In genomic region chr16:52114414-52114813, GRCh38 we compare ENCODE assay signal across 17 cellular contexts.
A peak's percentile ranks its signal among the peaks of the same experiment; 100 is the strongest.
DNase-seq lines count a peak whose midpoint lies in the region; ATAC-seq and TF ChIP-seq lines count a peak whose summit lies in the region.
"Had no signal": no experiment of that assay in that cellular context is flagged by ENCODE, and none has a peak within 500 bp of the region (broad histone marks: within the 10 kb centered on the region; RNA-seq: fewer than 3 reads in every experiment).

No MANE protein-coding gene starts in this region.

- H3K27me3 Mint-ChIP-seq in activated CD8-positive, alpha-beta memory T cell treated with anti-CD3 and anti-CD28 coated beads, Interleukin-2, amount 10 ng/mL, durations not matched to agents 7 days and 5 days: no peaks in the 10 kb centered on the region
- H3K27me3 Mint-ChIP-seq: IgD-negative memory B cell had no signal

- DNase-seq in A673 (ENCODE audit: low spot score) (peak; percentile 41), LHCN-M2 (ENCODE audit: low read depth) (peak; percentile 15), brain microvascular endothelial cell (peak; percentile 11), lung (ENCODE audit: low spot score) (no peak)
- DNase-seq in activated CD8-positive, alpha-beta memory T cell treated with anti-CD3 and anti-CD28 coated beads, Interleukin-2, amount 10 ng/mL, durations not matched to agents 7 days and 5 days: no peak
- DNase-seq in activated CD4-positive, CD25-positive, alpha-beta regulatory T cell (lab: John Stamatoyannopoulos, UW): no peak
- DNase-seq: activated CD8-positive, alpha-beta memory T cell treated with anti-CD3 and anti-CD28 coated beads for 24 hours; amygdala; colonic mucosa; GF-D8; HCEC 1CT; immature natural killer cell; NCI-H526 treated with DMSO at 0.1 percent for 48 hours had no signal

- POLR2A ChIA-PET in A673 (lab: Charles Lee; ENCODE audit: low non-redundant PET): no interaction called here

- H3K4me1 ChIP-seq in A673 (ENCODE audit: insufficient read depth, low read length, poor library complexity, severe bottlenecking): no peaks in the 10 kb centered on the region
- no peaks in the 10 kb centered on the region for H3K4me1 ChIP-seq in lung (ENCODE audit: control insufficient read depth in 2 of 2, insufficient read depth in 2 of 2, low read length in 2 of 2)
- H3K4me1 ChIP-seq: colonic mucosa had no signal

- no peaks in the 10 kb centered on the region for H3K36me3 Mint-ChIP-seq in activated CD8-positive, alpha-beta memory T cell treated with anti-CD3 and anti-CD28 coated beads, Interleukin-2, amount 10 ng/mL, durations not matched to agents 7 days and 5 days
- H3K36me3 Mint-ChIP-seq: IgD-negative memory B cell, immature natural killer cell had no signal

- CTCF ChIA-PET in A673 (lab: Charles Lee): interaction anchor here (0.7 kb wide), 1 partner anchor 699 kb away, joined by 3 read pairs; no protein-coding TSS in a partner anchor
- CTCF ChIA-PET in activated CD8-positive, alpha-beta memory T cell treated with anti-CD3 and anti-CD28 coated beads, Interleukin-2, amount 10 ng/mL, durations not matched to agents 7 days and 5 days (lab: Charles Lee): no interaction called here

- no TSS peak for BruUV-seq in A673 (replicated peaks; lab: Mats Ljungman, UMichigan)

- H3K4me3 Mint-ChIP-seq in activated CD8-positive, alpha-beta memory T cell treated with anti-CD3 and anti-CD28 coated beads, Interleukin-2, amount 10 ng/mL, durations not matched to agents 7 days and 5 days: no peak overlapping the region
- H3K4me3 Mint-ChIP-seq: IgD-negative memory B cell, immature natural killer cell had no signal

- peaks cover 9% of the 10 kb centered on the region for H3K9me3 Mint-ChIP-seq in activated CD8-positive, alpha-beta memory T cell treated with anti-CD3 and anti-CD28 coated beads, Interleukin-2, amount 10 ng/mL, durations not matched to agents 7 days and 5 days (ENCODE audit: low read depth)

- H3K27me3 ChIP-seq in A673 (replicated peaks; ENCODE audit: insufficient read depth, low read depth, low read length, poor library complexity): no peaks in the 10 kb centered on the region
- H3K27me3 ChIP-seq in brain microvascular endothelial cell (replicated peaks): no peaks in the 10 kb centered on the region
- no peaks in the 10 kb centered on the region for H3K27me3 ChIP-seq in lung (ENCODE audit: control insufficient read depth, insufficient read depth)
- H3K27me3 ChIP-seq: colonic mucosa had no signal

- no peaks in the 10 kb centered on the region for H3K4me1 Mint-ChIP-seq in activated CD8-positive, alpha-beta memory T cell treated with anti-CD3 and anti-CD28 coated beads, Interleukin-2, amount 10 ng/mL, durations not matched to agents 7 days and 5 days
- H3K4me1 Mint-ChIP-seq: IgD-negative memory B cell, immature natural killer cell had no signal

- intact Hi-C loops in A673 (cut with micrococcal nuclease; ENCODE audit: unreplicated experiment): no loop called here

- no peak overlapping the region for H3K27ac Mint-ChIP-seq in activated CD8-positive, alpha-beta memory T cell treated with anti-CD3 and anti-CD28 coated beads, Interleukin-2, amount 10 ng/mL, durations not matched to agents 7 days and 5 days
- H3K27ac Mint-ChIP-seq: activated T-helper 2 cell treated with anti-CD3 and anti-CD28 coated beads, Interferon-gamma antibody, Interleukin-2, Interleukin-4, amounts not matched to agents 10 μg/mL and 5 μg/mL and 100 μg/mL, durations not matched to agents 14 hours and 24 hours and 36 hours; immature natural killer cell had no signal

- H3K4me3 ChIP-seq in A673 (ENCODE audit: low read depth, low read length, poor library complexity, severe bottlenecking): no peak overlapping the region
- no peak overlapping the region for H3K4me3 ChIP-seq in brain microvascular endothelial cell (ENCODE audit: low read depth, low read length)
- H3K4me3 ChIP-seq in lung: no peak overlapping the region
- H3K4me3 ChIP-seq: colonic mucosa had no signal

- no peak for TF ChIP-seq CTCF in A673 (conservative IDR thresholded peaks at IDR 0.05; ENCODE audit: low read depth, low read length)
- no peak for TF ChIP-seq CTCF in brain microvascular endothelial cell (IDR thresholded peaks at IDR 0.05; ENCODE audit: low read depth, low read length, missing control alignments)
- no peak for TF ChIP-seq CTCF in lung (IDR thresholded peaks at IDR 0.05; ENCODE audit: control extremely low read depth, extremely low read depth)

- peaks cover 7% of the 10 kb centered on the region for H3K9me3 ChIP-seq in A673 (ENCODE audit: low read depth, low read length, poor library complexity, severe bottlenecking)
- peaks cover 0 to 3% of the 10 kb centered on the region in 2 donors for H3K9me3 ChIP-seq in lung (ENCODE audit: control insufficient read depth in 2 of 2, insufficient read depth in 1 of 2, low read length in 1 of 2)
- H3K9me3 ChIP-seq: colonic mucosa had no signal

- in situ Hi-C loops in brain microvascular endothelial cell (cut with HindIII; ENCODE audit: low pct_ligation_motif_present, low sequenced_read_pairs): no loop called here

- 47 to 63% methylated on average over 3 of the region's 3 CpGs for WGBS in lung, 2 donors

- peak; percentile 43 for ATAC-seq in lung (ENCODE audit: insufficient read depth, low FRiP score)
- no peak for ATAC-seq in GM21390 (IDR thresholded peaks at IDR 0.05; ENCODE audit: unreplicated experiment)
- no peak for ATAC-seq in activated CD8-positive, alpha-beta memory T cell treated with anti-CD3 and anti-CD28 coated beads, Interleukin-2, amount 10 ng/mL, durations not matched to agents 7 days and 5 days
- no peak for ATAC-seq in HG03196 (IDR thresholded peaks at IDR 0.05; ENCODE audit: unreplicated experiment)

- no peaks in the 10 kb centered on the region for H3K36me3 ChIP-seq in A673 (ENCODE audit: insufficient read depth, low read length, poor library complexity, severe bottlenecking)
- H3K36me3 ChIP-seq in brain microvascular endothelial cell (replicated peaks): no peaks in the 10 kb centered on the region
- H3K36me3 ChIP-seq in lung (ENCODE audit: control insufficient read depth in 2 of 2, insufficient read depth in 2 of 2, low read length in 2 of 2): no peaks in the 10 kb centered on the region
- H3K36me3 ChIP-seq: colonic mucosa had no signal

- H3K27ac ChIP-seq in A673 (ENCODE audit: low read depth, low read length, poor library complexity, severe bottlenecking) (no peak overlapping the region), brain microvascular endothelial cell (no peak overlapping the region), lung (ENCODE audit: low read depth in 1 of 2, low read length in 1 of 2) (no peak overlapping the region)
- H3K27ac ChIP-seq: colonic mucosa had no signal

Comparison
In these comparisons a context has a peak if more than half of its experiments do, and no peak if none do; other contexts are left out.
1. DNase-seq: peak in A673 (single experiment), LHCN-M2 (single experiment) and brain microvascular endothelial cell (single experiment); none in lung (single experiment), activated CD8-positive, alpha-beta memory T cell treated with anti-CD3 and anti-CD28 coated beads, Interleukin-2, amount 10 ng/mL, durations not matched to agents 7 days and 5 days (single experiment) and activated CD4-positive, CD25-positive, alpha-beta regulatory T cell (0 of 4).